1 cellular context compared by ENCODE assay signal in the genomic region with DNA sequence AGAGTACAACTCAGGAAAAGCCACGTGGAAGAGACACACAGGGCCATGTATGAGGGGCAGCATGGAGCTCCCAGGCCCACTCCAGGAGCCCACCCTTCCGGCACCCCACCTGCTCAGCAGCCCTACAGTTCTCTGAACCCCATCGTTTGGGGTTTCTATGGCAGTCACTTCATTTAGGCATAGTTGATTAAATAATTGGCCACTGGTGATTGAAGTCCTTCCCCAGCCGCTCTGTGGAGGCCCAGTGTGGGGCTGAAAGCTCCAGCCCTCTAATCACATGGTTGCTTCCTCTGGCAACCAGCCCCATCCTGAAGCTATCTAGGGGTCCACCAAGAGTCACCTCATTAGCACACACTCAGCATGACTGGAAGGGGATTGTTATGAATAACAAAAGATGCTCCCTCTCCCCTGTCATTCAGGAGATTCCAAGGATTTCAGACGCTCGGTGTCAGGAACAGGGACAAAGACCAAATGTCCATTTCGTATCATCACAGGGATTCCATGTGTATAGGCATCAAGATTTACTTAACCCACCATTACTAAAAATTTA.
A peak's percentile ranks its signal among the peaks of the same experiment; 100 is the strongest.
TF ChIP-seq lines count a peak whose summit lies in the region.

No MANE protein-coding gene starts in this region.

TF ChIP-seq in H1, 55 proteins besides CTCF, POLR2A, EP300 and RAD21:
- TF ChIP-seq POU5F1 (IDR thresholded peaks at IDR 0.05; ENCODE audit: low read depth, low read length) (0 out of 2 replicates have a peak, but pooled peaks have one; percentile 10), CBX8 (IDR thresholded peaks at IDR 0.05; ENCODE audit: borderline replicate concordance, low read depth, low read length) (no peak), NRF1 (IDR thresholded peaks at IDR 0.05; ENCODE audit: low read depth, low read length) (no peak), TEAD4 (IDR thresholded peaks at IDR 0.05; ENCODE audit: low read depth, low read length) (0 out of 2 replicates have a peak, but pooled peaks have one; percentile 10), FOSL1 (IDR thresholded peaks at IDR 0.05; ENCODE audit: insufficient read depth, low read depth, low read length) (no peak)
